ENCODE assay signal across 27 cellular contexts in the genomic region with DNA sequence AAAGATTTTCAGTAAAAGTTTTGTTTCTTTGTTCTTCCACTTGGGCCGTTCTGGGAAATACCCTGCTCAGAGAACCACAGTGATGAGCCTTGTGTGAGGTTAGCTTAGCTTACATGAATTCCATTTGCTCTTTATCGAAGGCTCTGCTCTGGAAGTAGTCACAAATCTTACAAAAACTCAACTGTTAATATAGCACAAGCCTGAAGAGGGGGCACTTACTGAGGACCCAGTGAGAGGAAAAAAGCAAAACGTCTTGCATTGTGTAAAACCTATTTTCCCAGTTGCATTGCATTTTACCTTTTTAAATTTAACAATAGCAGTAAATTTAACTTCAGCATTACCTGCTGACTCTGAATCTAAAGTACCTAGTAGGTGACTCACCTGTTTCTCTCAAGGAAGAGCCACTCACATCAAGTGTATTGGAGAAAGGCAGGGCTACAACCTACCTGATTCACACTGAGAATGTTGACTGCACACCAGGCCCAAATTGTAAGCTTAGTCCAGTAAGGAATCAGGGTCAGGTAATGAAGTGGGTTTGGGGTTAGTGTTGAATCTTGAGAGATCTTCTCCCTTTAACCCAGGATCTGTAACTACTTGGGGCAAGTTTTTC. TPM values are rescaled to one million over a fixed set of nuclear protein-coding genes. Genes with fewer than 3 reads are reported as not detected.
A peak's percentile ranks its signal among the peaks of the same experiment; 100 is the strongest.
DNase-seq lines count a peak whose midpoint lies in the region; ATAC-seq and TF ChIP-seq lines count a peak whose summit lies in the region.
"Had no signal": no experiment of that assay in that cellular context is flagged by ENCODE, and none has a peak within 500 bp of the region (broad histone marks: within the 10 kb centered on the region; RNA-seq: fewer than 3 reads in every experiment).

No MANE protein-coding gene starts in this region.

- TF ChIP-seq CTCF in NB4 (IDR thresholded peaks at IDR 0.05; ENCODE audit: low read depth, low read length): peak; percentile 35
- no peak for TF ChIP-seq CTCF in epithelial cell of esophagus (IDR thresholded peaks at IDR 0.05; ENCODE audit: insufficient read depth, low read depth, low read length, missing control alignments)
- peak; percentile 43 for TF ChIP-seq CTCF in retinal pigment epithelial cell (conservative IDR thresholded peaks at IDR 0.05; ENCODE audit: low read depth, low read length)

- H3K4me3 Mint-ChIP-seq in activated T-cell treated with anti-CD3 and anti-CD28 coated beads, Interleukin-2, amount 50 U/mL, for 4 hours: no peak overlapping the region
- H3K4me3 Mint-ChIP-seq: activated CD4-positive, alpha-beta T cell treated with anti-CD3 and anti-CD28 coated beads, Interleukin-2, amount 10 ng/mL, durations not matched to agents 7 days and 5 days; naive B cell; stimulated activated naive CD8-positive, alpha-beta T cell treated with anti-CD3 and anti-CD28 coated beads, Interleukin-15, Interleukin-2, amounts not matched to agents 100 ng/mL and 50 ng/mL, for 24 hours had no signal

- H3K27me3 Mint-ChIP-seq in activated T-cell treated with anti-CD3 and anti-CD28 coated beads, Interleukin-2, amount 50 U/mL, for 4 hours (ENCODE audit: low read depth): peaks cover 2% of the 10 kb centered on the region
- H3K27me3 Mint-ChIP-seq: activated CD4-positive, alpha-beta T cell treated with anti-CD3 and anti-CD28 coated beads, Interleukin-2, amount 10 ng/mL, durations not matched to agents 7 days and 5 days; naive B cell; stimulated activated naive CD8-positive, alpha-beta T cell treated with anti-CD3 and anti-CD28 coated beads, Interleukin-15, Interleukin-2, amounts not matched to agents 100 ng/mL and 50 ng/mL, for 24 hours had no signal

- no peaks in the 10 kb centered on the region for H3K36me3 Mint-ChIP-seq in activated T-cell treated with anti-CD3 and anti-CD28 coated beads, Interleukin-2, amount 50 U/mL, for 4 hours (ENCODE audit: insufficient read depth)
- H3K36me3 Mint-ChIP-seq: naive B cell had no signal

- H3K9me3 Mint-ChIP-seq in activated T-cell treated with anti-CD3 and anti-CD28 coated beads, Interleukin-2, amount 50 U/mL, for 4 hours: no peaks in the 10 kb centered on the region
- H3K9me3 Mint-ChIP-seq: activated CD4-positive, alpha-beta T cell treated with anti-CD3 and anti-CD28 coated beads, Interleukin-2, amount 10 ng/mL, durations not matched to agents 7 days and 5 days; stimulated activated naive CD8-positive, alpha-beta T cell treated with anti-CD3 and anti-CD28 coated beads, Interleukin-15, Interleukin-2, amounts not matched to agents 100 ng/mL and 50 ng/mL, for 24 hours had no signal

- no peak for ATAC-seq in HG02870 (IDR thresholded peaks at IDR 0.05; ENCODE audit: unreplicated experiment)
- no peak for ATAC-seq in activated T-cell treated with anti-CD3 and anti-CD28 coated beads, Interleukin-2, amount 50 U/mL, for 4 hours
- ATAC-seq: esophagus mucosa, lower lobe of right lung, upper lobe of right lung had no signal

- DNase-seq in DMS53 (lab: John Stamatoyannopoulos, UW) (peak; percentile 27), DMS53 treated with DMSO at 0.1 percent for 48 hours (lab: John Stamatoyannopoulos, UW; ENCODE audit: unreplicated experiment) (no peak), NB4 (ENCODE audit: low read depth) (no peak), epithelial cell of esophagus (ENCODE audit: low read depth) (peak; percentile 70), retinal pigment epithelial cell (ENCODE audit: low read depth) (no peak), occipital lobe (lab: John Stamatoyannopoulos, UW) (no peak)
- DNase-seq in activated T-cell treated with anti-CD3 and anti-CD28 coated beads, Interleukin-2, amount 50 U/mL, for 4 hours: no peak
- DNase-seq: activated CD4-positive, alpha-beta T cell treated with anti-CD3 and anti-CD28 coated beads, Interleukin-2, amount 10 ng/mL, durations not matched to agents 7 days and 5 days; activated CD8-positive, alpha-beta memory T cell treated with anti-CD3 and anti-CD28 coated beads, Interleukin-2, amount 50 U/mL, for 48 hours; activated gamma-delta T cell; central memory CD4-positive, alpha-beta T cell; GF-D8; IMR-90; lower lobe of right lung; MG63; naive B cell; NCI-H2029; NCI-H510A treated with DMSO at 0.1 percent for 48 hours; SHP77; stimulated activated CD4-positive, alpha-beta T cell treated with anti-CD3 and anti-CD28 coated beads, Interleukin-2, amount 100 ng/mL, for 24 hours; upper lobe of right lung had no signal

- TF ChIP-seq POLR2A in NB4 (IDR thresholded peaks at IDR 0.05; ENCODE audit: extremely low read depth, insufficient read length): no peak

- no peaks in the 10 kb centered on the region for H3K4me1 Mint-ChIP-seq in activated T-cell treated with anti-CD3 and anti-CD28 coated beads, Interleukin-2, amount 50 U/mL, for 4 hours (ENCODE audit: low read depth)
- H3K4me1 Mint-ChIP-seq: activated CD4-positive, alpha-beta T cell treated with anti-CD3 and anti-CD28 coated beads, Interleukin-2, amount 10 ng/mL, durations not matched to agents 7 days and 5 days; naive B cell had no signal

- H3K4me3 ChIP-seq in NB4 (ENCODE audit: low read depth, low read length) (no peak overlapping the region), epithelial cell of esophagus (ENCODE audit: low read length) (no peak overlapping the region), retinal pigment epithelial cell (ENCODE audit: low read length) (no peak overlapping the region)
- H3K4me3 ChIP-seq: BLaER1 treated with 17β-estradiol and CSF1 and Interleukin-3, amounts not matched to agents 10 nM and 100 nM; lower lobe of right lung; MG63; upper lobe of right lung had no signal

RNA-seq across cellular contexts. Expression of a gene that starts 42.3 kb away (rescaled TPM):
- total RNA-seq in activated T-cell treated with anti-CD3 and anti-CD28 coated beads, Interleukin-2, amount 50 U/mL, for 4 hours: not detected
- total RNA-seq in occipital lobe: 2.7 TPM
- total RNA-seq: A172; activated CD4-positive, alpha-beta T cell treated with anti-CD3 and anti-CD28 coated beads, Interleukin-2, amount 10 ng/mL, durations not matched to agents 7 days and 5 days; esophagus mucosa; IMR-90; lower lobe of right lung; T-helper 1 cell treated with Interleukin-12 subunit alpha and Interleukin-12 subunit beta and Interleukin-4 antibody, amounts not matched to agents 30 ng/mL and 1 ng/mL, for 36 hours; upper lobe of right lung had no signal

Comparison
In these comparisons a context has a peak if more than half of its experiments do, and no peak if none do; other contexts are left out.
1. DNase-seq: peak in DMS53 (single experiment) and epithelial cell of esophagus (single experiment); none in DMS53 treated with DMSO at 0.1 percent for 48 hours (single experiment), NB4 (single experiment), retinal pigment epithelial cell (single experiment), activated T-cell treated with anti-CD3 and anti-CD28 coated beads, Interleukin-2, amount 50 U/mL, for 4 hours (single experiment) and occipital lobe (single experiment).